ENCODE assay signal across 17 cellular contexts in genomic region chr12:121512561-121512960, GRCh38.
A peak's percentile ranks its signal among the peaks of the same experiment; 100 is the strongest.
DNase-seq lines count a peak whose midpoint lies in the region; ATAC-seq and TF ChIP-seq lines count a peak whose summit lies in the region.
"Had no signal": no experiment of that assay in that cellular context is flagged by ENCODE, and none has a peak within 500 bp of the region (broad histone marks: within the 10 kb centered on the region; RNA-seq: fewer than 3 reads in every experiment).

No MANE protein-coding gene starts in this region.

- H3K9me3 Mint-ChIP-seq in natural killer cell (no peaks in the 10 kb centered on the region), nephron progenitor cell (peaks cover 4% of the 10 kb centered on the region)
- H3K9me3 Mint-ChIP-seq in natural killer cell treated with Interleukin-12 subunit alpha and Interleukin-12 subunit beta and Interleukin-15 and Interleukin-18, amount 100 ng/mL, for 72 hours = no peaks in the 10 kb centered on the region
- H3K9me3 Mint-ChIP-seq in central memory CD8-positive, alpha-beta T cell = no peaks in the 10 kb centered on the region
- H3K9me3 Mint-ChIP-seq: HFFc6 had no signal

- no peaks in the 10 kb centered on the region for H3K27me3 Mint-ChIP-seq in natural killer cell (ENCODE audit: low read depth in 2 of 2)
- no peaks in the 10 kb centered on the region for H3K27me3 Mint-ChIP-seq in natural killer cell treated with Interleukin-12 subunit alpha and Interleukin-12 subunit beta and Interleukin-15 and Interleukin-18, amount 100 ng/mL, for 72 hours
- H3K27me3 Mint-ChIP-seq in central memory CD8-positive, alpha-beta T cell = no peaks in the 10 kb centered on the region
- H3K27me3 Mint-ChIP-seq in nephron progenitor cell (ENCODE audit: low read depth, poor library complexity) = no peaks in the 10 kb centered on the region

- H3K27ac Mint-ChIP-seq in natural killer cell (peak overlapping the region; percentile 34 to 86), nephron progenitor cell (peak overlapping the region; percentile 87)
- H3K27ac Mint-ChIP-seq in natural killer cell treated with Interleukin-12 subunit alpha and Interleukin-12 subunit beta and Interleukin-15 and Interleukin-18, amount 100 ng/mL, for 72 hours = peak overlapping the region in 1 of 2 donors; percentile 61
- H3K27ac Mint-ChIP-seq in central memory CD8-positive, alpha-beta T cell (ENCODE audit: low read depth) = peak overlapping the region; percentile 80
- H3K27ac Mint-ChIP-seq: HFFc6 had no signal

- H3K4me1 Mint-ChIP-seq in natural killer cell (peaks cover 7 to 14% of the 10 kb centered on the region in 2 donors), nephron progenitor cell (peaks cover 19% of the 10 kb centered on the region)
- H3K4me1 Mint-ChIP-seq in natural killer cell treated with Interleukin-12 subunit alpha and Interleukin-12 subunit beta and Interleukin-15 and Interleukin-18, amount 100 ng/mL, for 72 hours (ENCODE audit: low read depth in 2 of 2) = peaks cover 12 to 15% of the 10 kb centered on the region in 2 donors
- H3K4me1 Mint-ChIP-seq in central memory CD8-positive, alpha-beta T cell = peaks cover 12% of the 10 kb centered on the region

- intact Hi-C loops in natural killer cell (cut with micrococcal nuclease) = no loop called here

- H3K4me3 Mint-ChIP-seq in natural killer cell = no peak overlapping the region
- no peak overlapping the region for H3K4me3 Mint-ChIP-seq in natural killer cell treated with Interleukin-12 subunit alpha and Interleukin-12 subunit beta and Interleukin-15 and Interleukin-18, amount 100 ng/mL, for 72 hours
- H3K4me3 Mint-ChIP-seq in central memory CD8-positive, alpha-beta T cell = no peak overlapping the region
- no peak overlapping the region for H3K4me3 Mint-ChIP-seq in nephron progenitor cell
- H3K4me3 Mint-ChIP-seq: HFFc6 had no signal

- DNase-seq in natural killer cell (no peak), nephron progenitor cell (no peak), epidermal melanocyte (ENCODE audit: insufficient read length, low spot score) (no peak), NCI-H128 (lab: John Stamatoyannopoulos, UW; ENCODE audit: unreplicated experiment) (no peak)
- DNase-seq in natural killer cell treated with Interleukin-12 subunit alpha and Interleukin-12 subunit beta and Interleukin-15 and Interleukin-18, amount 100 ng/mL, for 72 hours (ENCODE audit: low spot score) = no peak
- DNase-seq in central memory CD8-positive, alpha-beta T cell (ENCODE audit: low spot score in 2 of 2) = no peak
- DNase-seq: Calu3, DMS79, GDM1, GOT3, HFFc6, NCI-H1436 treated with DMSO at 0.1 percent for 48 hours, NCI-H446 treated with DMSO at 0.1 percent for 48 hours, NCI-H748 treated with DMSO at 0.1 percent for 48 hours, PC-3 had no signal

- no peak for TF ChIP-seq CTCF in natural killer cell (IDR thresholded peaks at IDR 0.05)
- TF ChIP-seq CTCF in nephron progenitor cell (IDR thresholded peaks at IDR 0.05) = no peak

- no peak for ATAC-seq in natural killer cell
- ATAC-seq in natural killer cell treated with Interleukin-12 subunit alpha and Interleukin-12 subunit beta and Interleukin-15 and Interleukin-18, amount 100 ng/mL, for 72 hours = no peak
- ATAC-seq in central memory CD8-positive, alpha-beta T cell (replicated peaks; ENCODE audit: extremely low read depth, poor library complexity, severe bottlenecking) = no peak
- ATAC-seq in GM21825 (IDR thresholded peaks at IDR 0.05; ENCODE audit: unreplicated experiment) = no peak
- ATAC-seq in GM18861 (IDR thresholded peaks at IDR 0.05; ENCODE audit: unreplicated experiment) = no peak
- ATAC-seq: PC-3 had no signal

- H3K36me3 Mint-ChIP-seq in natural killer cell (peaks cover 7% of the 10 kb centered on the region), nephron progenitor cell (ENCODE audit: low read depth) (peaks cover 64% of the 10 kb centered on the region)
- H3K36me3 Mint-ChIP-seq in natural killer cell treated with Interleukin-12 subunit alpha and Interleukin-12 subunit beta and Interleukin-15 and Interleukin-18, amount 100 ng/mL, for 72 hours = no peaks in the 10 kb centered on the region
- H3K36me3 Mint-ChIP-seq in central memory CD8-positive, alpha-beta T cell (ENCODE audit: insufficient read depth) = peaks cover 40% of the 10 kb centered on the region
